ENCODE assay signal across 18 cellular contexts in genomic region chr5:128469924-128470323, GRCh38.
"Had no signal": no experiment of that assay in that cellular context is flagged by ENCODE, and none has a peak within 500 bp of the region (broad histone marks: within the 10 kb centered on the region; RNA-seq: fewer than 3 reads in every experiment).

No MANE protein-coding gene starts in this region.

- H3K4me1 Mint-ChIP-seq: activated naive CD8-positive, alpha-beta T cell treated with anti-CD3 and anti-CD28 coated beads, Interleukin-2, amount 10 ng/mL, durations not matched to agents 7 days and 5 days; central memory CD8-positive, alpha-beta T cell; T-cell had no signal

- H3K27ac ChIP-seq: ascending aorta, foreskin keratinocyte, ovary, stomach, thoracic aorta, VCaP had no signal

- H3K4me3 ChIP-seq: ascending aorta, ovary, stomach, thoracic aorta had no signal

- H3K9me3 ChIP-seq: ascending aorta, ovary, stomach, thoracic aorta had no signal

- H3K27me3 Mint-ChIP-seq: activated CD4-positive, alpha-beta memory T cell treated with anti-CD3 and anti-CD28 coated beads for 36 hours; activated naive CD8-positive, alpha-beta T cell treated with anti-CD3 and anti-CD28 coated beads, Interleukin-2, amount 10 ng/mL, durations not matched to agents 7 days and 5 days; central memory CD8-positive, alpha-beta T cell; T-cell had no signal

- DNase-seq: activated CD4-positive, alpha-beta memory T cell treated with anti-CD3 and anti-CD28 coated beads for 36 hours; activated gamma-delta T cell; activated naive CD8-positive, alpha-beta T cell treated with anti-CD3 and anti-CD28 coated beads, Interleukin-2, amount 10 ng/mL, durations not matched to agents 7 days and 5 days; activated T-cell treated with anti-CD3 and anti-CD28 coated beads, Interleukin-2, amount 50 U/mL, for 48 hours; dermis blood vessel endothelial cell; endodermal cell; ovary; stimulated activated CD4-positive, alpha-beta T cell treated with anti-CD3 and anti-CD28 coated beads, Interleukin-4, amount 100 ng/mL, for 24 hours; stomach; T-cell had no signal

- H3K4me1 ChIP-seq: ascending aorta, foreskin keratinocyte had no signal

- FAIRE-seq: islet of Langerhans had no signal

- H3K36me3 ChIP-seq: ascending aorta, ovary, stomach, thoracic aorta had no signal

- H3K27me3 ChIP-seq: ascending aorta, foreskin keratinocyte, ovary, stomach had no signal

- H3K27ac Mint-ChIP-seq: activated CD4-positive, alpha-beta memory T cell treated with anti-CD3 and anti-CD28 coated beads for 36 hours; activated naive CD8-positive, alpha-beta T cell treated with anti-CD3 and anti-CD28 coated beads, Interleukin-2, amount 10 ng/mL, durations not matched to agents 7 days and 5 days; endodermal cell; nephron; T-cell had no signal

- H3K36me3 Mint-ChIP-seq: activated CD4-positive, alpha-beta memory T cell treated with anti-CD3 and anti-CD28 coated beads for 36 hours; activated naive CD8-positive, alpha-beta T cell treated with anti-CD3 and anti-CD28 coated beads, Interleukin-2, amount 10 ng/mL, durations not matched to agents 7 days and 5 days; T-cell had no signal

- H3K4me3 Mint-ChIP-seq: activated CD4-positive, alpha-beta memory T cell treated with anti-CD3 and anti-CD28 coated beads for 36 hours; activated naive CD8-positive, alpha-beta T cell treated with anti-CD3 and anti-CD28 coated beads, Interleukin-2, amount 10 ng/mL, durations not matched to agents 7 days and 5 days; central memory CD8-positive, alpha-beta T cell; endodermal cell; nephron; T-cell had no signal

- H3K9me3 Mint-ChIP-seq: activated CD4-positive, alpha-beta memory T cell treated with anti-CD3 and anti-CD28 coated beads for 36 hours; activated naive CD8-positive, alpha-beta T cell treated with anti-CD3 and anti-CD28 coated beads, Interleukin-2, amount 10 ng/mL, durations not matched to agents 7 days and 5 days had no signal

- ATAC-seq: foreskin keratinocyte, left lobe of liver, T-cell had no signal
